Comparison of ENCODE assay signal across 8 cellular contexts in the genomic region with DNA sequence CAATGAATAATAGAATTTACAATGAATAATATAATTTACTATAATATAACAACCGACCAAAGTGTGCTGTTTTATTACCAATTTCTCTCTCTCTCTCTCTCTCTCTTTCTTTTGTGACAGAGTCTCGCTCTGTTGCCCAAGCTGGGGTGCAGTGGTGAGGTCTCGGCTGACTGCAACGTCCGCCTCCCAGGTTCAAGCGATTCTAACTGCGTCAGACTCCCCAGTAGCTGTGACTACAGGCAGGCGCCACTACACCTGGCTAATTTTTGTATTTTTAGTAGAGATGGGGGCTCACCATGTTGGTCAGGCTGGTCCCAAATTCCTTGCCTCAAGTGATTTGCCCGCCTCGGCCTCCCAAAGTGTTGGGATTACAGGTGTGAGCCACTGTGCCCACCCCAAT. TPM values are rescaled to one million over a fixed set of nuclear protein-coding genes. Genes with fewer than 3 reads are reported as not detected.
DNase-seq lines count a peak whose midpoint lies in the region; ATAC-seq and TF ChIP-seq lines count a peak whose summit lies in the region.
"Not testable (repeated sequence)": the region's sequence is repeated elsewhere in the genome, so short reads cannot be mapped to it uniquely, and the experiment has no call there.

No MANE protein-coding gene starts in this region.

- H4K20me1 ChIP-seq in Loucy (ENCODE audit: insufficient read depth, low read length, poor library complexity, severe bottlenecking); neural progenitor cell (ENCODE audit: low read depth): not testable (repeated sequence)

- H3K4me2 ChIP-seq in Loucy (ENCODE audit: low read depth, low read length, poor library complexity, severe bottlenecking): peak overlapping the region; percentile 92
- H3K4me2 ChIP-seq in neural progenitor cell: peak overlapping the region; percentile 93

- intact Hi-C loops in CD4-positive, alpha-beta T cell (cut with DNase I, micrococcal nuclease): loop anchor here in 1 of 2 experiments (2.0 to 10.0 kb wide), 4 partner anchors 26 to 1468 kb away; a partner anchor contains a TSS
- intact Hi-C loops in activated CD4-positive, alpha-beta memory T cell treated with anti-CD3 and anti-CD28 coated beads for 36 hours (cut with micrococcal nuclease); lower lobe of right lung (cut with DNase I): not testable (repeated sequence)

- H3K36me3 ChIP-seq in Loucy (ENCODE audit: insufficient read depth, low read length); lower lobe of right lung; neural progenitor cell: not testable (repeated sequence)

- not testable (repeated sequence) for TF ChIP-seq CTCF in CD4-positive, alpha-beta T cell (IDR thresholded peaks at IDR 0.05); Loucy (conservative IDR thresholded peaks at IDR 0.05; ENCODE audit: low read length); lower lobe of right lung (IDR thresholded peaks at IDR 0.05); neural progenitor cell (IDR thresholded peaks at IDR 0.05)

- peaks cover 23% of the 10 kb centered on the region for H3K4me1 ChIP-seq in Loucy (ENCODE audit: insufficient read depth, low read length, poor library complexity, severe bottlenecking)
- peaks cover 24% of the 10 kb centered on the region for H3K4me1 ChIP-seq in lower lobe of right lung
- H3K4me1 ChIP-seq in neural progenitor cell: not testable (repeated sequence)

- not testable (repeated sequence) for H3K9me3 Mint-ChIP-seq in CD4-positive, alpha-beta T cell; activated CD4-positive, alpha-beta memory T cell treated with anti-CD3 and anti-CD28 coated beads for 36 hours; activated naive CD4-positive, alpha-beta T cell treated with anti-CD3 and anti-CD28 coated beads, Interleukin-2, amount 50 U/mL, for 24 hours; central memory CD8-positive, alpha-beta T cell; stimulated activated naive CD8-positive, alpha-beta T cell treated with anti-CD3 and anti-CD28 coated beads, Interleukin-15, Interleukin-2, amounts not matched to agents 100 ng/mL and 50 ng/mL, for 24 hours
- H3K9me3 Mint-ChIP-seq in neural progenitor cell: peaks cover 32% of the 10 kb centered on the region

- not testable (repeated sequence) for H3K9me2 ChIP-seq in Loucy (replicated peaks; ENCODE audit: low read depth, low read length)

- ATAC-seq in CD4-positive, alpha-beta T cell (ENCODE audit: poor library complexity); central memory CD8-positive, alpha-beta T cell (replicated peaks; ENCODE audit: extremely low read depth, poor library complexity, severe bottlenecking); lower lobe of right lung: not testable (repeated sequence)

- not testable (repeated sequence) for H3K9me3 ChIP-seq in CD4-positive, alpha-beta T cell (ENCODE audit: control insufficient read depth, low read length); Loucy (ENCODE audit: insufficient read depth, low read depth, low read length); lower lobe of right lung
- H3K9me3 ChIP-seq in neural progenitor cell (ENCODE audit: low read depth): peaks cover 13% of the 10 kb centered on the region

- peak overlapping the region; percentile 65 for H3K4me3 Mint-ChIP-seq in CD4-positive, alpha-beta T cell
- peak overlapping the region; percentile 35 for H3K4me3 Mint-ChIP-seq in activated CD4-positive, alpha-beta memory T cell treated with anti-CD3 and anti-CD28 coated beads for 36 hours
- H3K4me3 Mint-ChIP-seq in activated naive CD4-positive, alpha-beta T cell treated with anti-CD3 and anti-CD28 coated beads, Interleukin-2, amount 50 U/mL, for 24 hours: peak overlapping the region; percentile 66
- H3K4me3 Mint-ChIP-seq in central memory CD8-positive, alpha-beta T cell: peak overlapping the region; percentile 7
- H3K4me3 Mint-ChIP-seq in neural progenitor cell: peak overlapping the region; percentile 73
- H3K4me3 Mint-ChIP-seq in stimulated activated naive CD8-positive, alpha-beta T cell treated with anti-CD3 and anti-CD28 coated beads, Interleukin-15, Interleukin-2, amounts not matched to agents 100 ng/mL and 50 ng/mL, for 24 hours: peak overlapping the region; percentile 57

- peaks cover 55% of the 10 kb centered on the region for H3K36me3 Mint-ChIP-seq in CD4-positive, alpha-beta T cell (ENCODE audit: low read depth)
- peaks cover 27% of the 10 kb centered on the region for H3K36me3 Mint-ChIP-seq in activated CD4-positive, alpha-beta memory T cell treated with anti-CD3 and anti-CD28 coated beads for 36 hours
- H3K36me3 Mint-ChIP-seq in activated naive CD4-positive, alpha-beta T cell treated with anti-CD3 and anti-CD28 coated beads, Interleukin-2, amount 50 U/mL, for 24 hours: peaks cover 15% of the 10 kb centered on the region
- peaks cover 14% of the 10 kb centered on the region for H3K36me3 Mint-ChIP-seq in central memory CD8-positive, alpha-beta T cell (ENCODE audit: insufficient read depth)
- peaks cover 27% of the 10 kb centered on the region for H3K36me3 Mint-ChIP-seq in neural progenitor cell
- H3K36me3 Mint-ChIP-seq in stimulated activated naive CD8-positive, alpha-beta T cell treated with anti-CD3 and anti-CD28 coated beads, Interleukin-15, Interleukin-2, amounts not matched to agents 100 ng/mL and 50 ng/mL, for 24 hours (ENCODE audit: low read depth): peaks cover 34% of the 10 kb centered on the region

- POLR2A ChIA-PET in CD4-positive, alpha-beta T cell (lab: Charles Lee): interaction anchor here (7.5 kb wide), 1 partner anchor 15 kb away, joined by 778 read pairs; a partner anchor contains a TSS
- POLR2A ChIA-PET in activated CD4-positive, alpha-beta memory T cell treated with anti-CD3 and anti-CD28 coated beads for 36 hours (lab: Charles Lee): interaction anchor here (5.4 kb wide), 1 partner anchor 17 kb away, joined by 251 read pairs; a partner anchor contains a TSS

- not testable (repeated sequence) for DNase-seq in CD4-positive, alpha-beta T cell; activated CD4-positive, alpha-beta memory T cell treated with anti-CD3 and anti-CD28 coated beads for 36 hours; central memory CD8-positive, alpha-beta T cell (ENCODE audit: low spot score in 2 of 2); lower lobe of right lung; neural progenitor cell (ENCODE audit: low spot score)

- H3K79me2 ChIP-seq in Loucy (ENCODE audit: insufficient read depth, low read length): peaks cover 26% of the 10 kb centered on the region
- H3K79me2 ChIP-seq in neural progenitor cell (ENCODE audit: low read depth): peaks cover 27% of the 10 kb centered on the region

- not testable (repeated sequence) for H3K4me3 ChIP-seq in Loucy (ENCODE audit: low read length, poor library complexity, severe bottlenecking); lower lobe of right lung; neural progenitor cell

- not testable (repeated sequence) for H3K27ac ChIP-seq in CD4-positive, alpha-beta T cell (ENCODE audit: low read depth, low read length); neural progenitor cell
- H3K27ac ChIP-seq in lower lobe of right lung: peak overlapping the region; percentile 98

- peaks cover 38% of the 10 kb centered on the region for H3K4me1 Mint-ChIP-seq in CD4-positive, alpha-beta T cell (ENCODE audit: low read depth)
- H3K4me1 Mint-ChIP-seq in activated CD4-positive, alpha-beta memory T cell treated with anti-CD3 and anti-CD28 coated beads for 36 hours (ENCODE audit: low read depth): peaks cover 25% of the 10 kb centered on the region
- H3K4me1 Mint-ChIP-seq in activated naive CD4-positive, alpha-beta T cell treated with anti-CD3 and anti-CD28 coated beads, Interleukin-2, amount 50 U/mL, for 24 hours: peaks cover 35% of the 10 kb centered on the region
- H3K4me1 Mint-ChIP-seq in central memory CD8-positive, alpha-beta T cell: peaks cover 27% of the 10 kb centered on the region
- H3K4me1 Mint-ChIP-seq in neural progenitor cell: peaks cover 21% of the 10 kb centered on the region
- peaks cover 29% of the 10 kb centered on the region for H3K4me1 Mint-ChIP-seq in stimulated activated naive CD8-positive, alpha-beta T cell treated with anti-CD3 and anti-CD28 coated beads, Interleukin-15, Interleukin-2, amounts not matched to agents 100 ng/mL and 50 ng/mL, for 24 hours (ENCODE audit: low read depth)

- H2AFZ ChIP-seq in Loucy (ENCODE audit: low read length); neural progenitor cell (replicated peaks): not testable (repeated sequence)

- peak overlapping the region; percentile 98 for H3K27ac Mint-ChIP-seq in CD4-positive, alpha-beta T cell
- H3K27ac Mint-ChIP-seq in activated CD4-positive, alpha-beta memory T cell treated with anti-CD3 and anti-CD28 coated beads for 36 hours; neural progenitor cell: not testable (repeated sequence)
- H3K27ac Mint-ChIP-seq in activated naive CD4-positive, alpha-beta T cell treated with anti-CD3 and anti-CD28 coated beads, Interleukin-2, amount 50 U/mL, for 24 hours: peak overlapping the region; percentile 97
- H3K27ac Mint-ChIP-seq in central memory CD8-positive, alpha-beta T cell (ENCODE audit: low read depth): peak overlapping the region; percentile 71
- peak overlapping the region; percentile 75 for H3K27ac Mint-ChIP-seq in stimulated activated naive CD8-positive, alpha-beta T cell treated with anti-CD3 and anti-CD28 coated beads, Interleukin-15, Interleukin-2, amounts not matched to agents 100 ng/mL and 50 ng/mL, for 24 hours

- H3F3A ChIP-seq in Loucy (ENCODE audit: low read depth): not testable (repeated sequence)
- H3F3A ChIP-seq in neural progenitor cell (ENCODE audit: low read depth): peaks cover 18% of the 10 kb centered on the region

- not testable (repeated sequence) for H3K27me3 Mint-ChIP-seq in CD4-positive, alpha-beta T cell; activated CD4-positive, alpha-beta memory T cell treated with anti-CD3 and anti-CD28 coated beads for 36 hours; activated naive CD4-positive, alpha-beta T cell treated with anti-CD3 and anti-CD28 coated beads, Interleukin-2, amount 50 U/mL, for 24 hours; central memory CD8-positive, alpha-beta T cell; neural progenitor cell (ENCODE audit: insufficient read depth, low read depth); stimulated activated naive CD8-positive, alpha-beta T cell treated with anti-CD3 and anti-CD28 coated beads, Interleukin-15, Interleukin-2, amounts not matched to agents 100 ng/mL and 50 ng/mL, for 24 hours

- H3K27me3 ChIP-seq in CD4-positive, alpha-beta T cell (ENCODE audit: control insufficient read depth, insufficient read depth, low read length); Loucy (ENCODE audit: insufficient read depth, low read length, poor library complexity, severe bottlenecking); lower lobe of right lung (ENCODE audit: low read depth); neural progenitor cell: not testable (repeated sequence)

- CTCF ChIA-PET in CD4-positive, alpha-beta T cell (lab: Charles Lee): interaction anchor here (4.3 kb wide), 1 partner anchor 17 kb away, joined by 22 read pairs; a partner anchor contains a TSS
- CTCF ChIA-PET in activated CD4-positive, alpha-beta memory T cell treated with anti-CD3 and anti-CD28 coated beads for 36 hours (lab: Charles Lee): interaction anchor here (1.0 to 3.6 kb wide), 6 partner anchors 14 to 1371 kb away, joined by 3 to 43 read pairs (median 8); a partner anchor contains a TSS

- peak overlapping the region; percentile 93 for H3K9ac ChIP-seq in Loucy (ENCODE audit: low read depth, low read length, poor library complexity, severe bottlenecking)
- not testable (repeated sequence) for H3K9ac ChIP-seq in neural progenitor cell

RNA-seq across cellular contexts. Expression of a gene that starts 17.0 kb away (rescaled TPM):
- total RNA-seq in CD4-positive, alpha-beta T cell: 1,000 to 10,000 TPM; 1,350 to 1,388 TPM
- total RNA-seq in activated CD4-positive, alpha-beta memory T cell treated with anti-CD3 and anti-CD28 coated beads for 36 hours: 100 to 1,000 TPM; 144 to 150 TPM
- total RNA-seq in lower lobe of right lung: 133 TPM
- total RNA-seq in neural progenitor cell (ENCODE audit: low replicate concordance): 154 and 214 TPM in 2 replicates

Comparison
In these comparisons a context has a peak if more than half of its experiments do, and no peak if none do; other contexts are left out.
1. H3K4me3 Mint-ChIP-seq: peak in every context shown above with its lines; median percentile 73 in neural progenitor cell; 66 in activated naive CD4-positive, alpha-beta T cell treated with anti-CD3 and anti-CD28 coated beads, Interleukin-2, amount 50 U/mL, for 24 hours; 65 in CD4-positive, alpha-beta T cell; 57 in stimulated activated naive CD8-positive, alpha-beta T cell treated with anti-CD3 and anti-CD28 coated beads, Interleukin-15, Interleukin-2, amounts not matched to agents 100 ng/mL and 50 ng/mL, for 24 hours; 35 in activated CD4-positive, alpha-beta memory T cell treated with anti-CD3 and anti-CD28 coated beads for 36 hours; 7 in central memory CD8-positive, alpha-beta T cell.